25 cellular contexts compared by ENCODE assay signal in the genomic region with DNA sequence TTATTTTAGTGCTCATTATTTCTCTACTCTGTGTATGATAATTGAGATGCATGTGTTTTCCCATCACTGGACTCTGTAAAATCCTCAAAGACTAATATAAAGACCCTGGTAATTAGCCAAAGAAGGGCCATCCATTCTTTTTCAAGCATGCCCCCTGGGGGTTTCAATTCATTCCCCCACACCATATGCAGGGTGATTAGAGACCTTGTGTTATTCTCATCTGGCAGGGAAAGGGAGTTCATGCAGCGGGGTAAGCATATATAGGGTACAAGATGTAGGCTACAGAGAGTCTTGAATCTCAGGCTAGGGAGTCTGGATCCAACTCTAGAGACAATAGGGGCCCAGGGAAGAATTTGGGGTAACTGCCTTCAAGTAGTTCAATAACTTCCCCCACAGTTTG.
"Had no signal": no experiment of that assay in that cellular context is flagged by ENCODE, and none has a peak within 500 bp of the region (broad histone marks: within the 10 kb centered on the region; RNA-seq: fewer than 3 reads in every experiment).

No MANE protein-coding gene starts in this region.

- H3K9me3 ChIP-seq: adrenal gland, MG63 had no signal

- H3K27me3 ChIP-seq: adrenal gland had no signal

- H3K4me2 ChIP-seq: PC-9 had no signal

- DNase-seq: activated CD4-positive, alpha-beta T cell treated with anti-CD3 and anti-CD28 coated beads for 4 hours; activated CD4-positive, alpha-beta T cell treated with anti-CD3 and anti-CD28 coated beads, Interleukin-2, amount 50 U/mL, for 4 hours; activated CD8-positive, alpha-beta memory T cell treated with anti-CD3 and anti-CD28 coated beads, Interleukin-2, amount 50 U/mL, for 48 hours; activated CD8-positive, alpha-beta T cell treated with anti-CD3 and anti-CD28 coated beads, Interleukin-2, amount 10 ng/mL, durations not matched to agents 7 days and 5 days; activated naive CD4-positive, alpha-beta T cell treated with anti-CD3 and anti-CD28 coated beads, Interleukin-2, amount 50 U/mL, for 16 hours; activated naive CD8-positive, alpha-beta T cell treated with anti-CD3 and anti-CD28 coated beads, Interleukin-2, amount 10 ng/mL, durations not matched to agents 7 days and 5 days; activated T-cell treated with anti-CD3 and anti-CD28 coated beads, Interleukin-2, amount 50 U/mL, for 1 hour; adrenal gland; anterior cingulate cortex; cerebellar nuclear complex; MG63; NCI-H1105; NCI-H1436; NCI-H187 treated with DMSO at 0.1 percent for 48 hours; NCI-H2081 treated with DMSO at 0.1 percent for 48 hours; NCI-H345; NCI-H510A; PC-9; SIG-M5; T-cell; T-helper 2 cell; T1000 had no signal

- H3K27ac ChIP-seq: adrenal gland, PC-9, VCaP had no signal

- H3K36me3 ChIP-seq: adrenal gland, MG63 had no signal

- H3K4me3 ChIP-seq: adrenal gland, MG63, PC-9 had no signal

- FAIRE-seq: colon, TTC549 had no signal

- H3K4me1 ChIP-seq: adrenal gland had no signal

- ATAC-seq: activated CD8-positive, alpha-beta T cell treated with anti-CD3 and anti-CD28 coated beads, Interleukin-2, amount 10 ng/mL, durations not matched to agents 7 days and 5 days; T-cell had no signal

- H2AFZ ChIP-seq: PC-9 had no signal
